In the genomic region with DNA sequence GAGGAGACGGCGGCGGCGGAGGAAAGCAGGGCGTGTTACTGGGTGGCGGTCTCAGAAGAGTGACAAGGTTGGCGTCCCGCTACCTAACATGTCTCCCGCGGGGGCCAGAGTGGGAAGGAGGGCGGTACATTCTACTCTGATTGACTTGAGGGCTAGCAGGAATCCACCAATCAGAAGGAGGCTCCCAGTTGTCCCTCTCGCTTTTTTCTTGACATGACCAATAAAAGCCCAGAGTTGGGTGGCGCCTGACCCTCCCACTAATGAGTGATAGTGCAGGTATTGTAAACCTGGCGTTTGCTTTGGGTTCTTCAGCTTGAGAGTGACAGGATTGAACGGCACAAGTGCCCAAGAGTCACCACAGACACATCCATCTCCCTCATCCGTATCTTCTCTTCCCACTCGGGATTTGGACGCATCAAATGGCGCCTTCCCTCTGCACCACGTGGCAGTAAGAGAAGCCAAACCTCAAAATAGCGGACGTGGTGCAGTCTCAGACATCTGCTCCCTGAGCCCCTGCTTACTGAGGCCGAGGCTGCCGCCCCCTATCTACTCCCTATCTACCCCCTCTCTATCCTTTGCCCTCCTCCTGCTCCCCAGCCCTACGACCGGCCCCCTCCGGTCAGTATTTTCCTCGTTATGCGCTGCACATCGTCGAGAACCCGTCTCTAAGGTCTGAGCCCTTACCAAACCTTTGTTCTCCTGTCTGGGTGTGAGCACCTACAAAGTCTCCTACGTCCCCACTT, we compare ENCODE assay signal across 8 cellular contexts. TPM values are rescaled to one million over a fixed set of nuclear protein-coding genes. Genes with fewer than 3 reads are reported as not detected.
DNase-seq lines count a peak whose midpoint lies in the region; ATAC-seq and TF ChIP-seq lines count a peak whose summit lies in the region.

No MANE protein-coding gene starts in this region.

- peak overlapping the region; percentile 69 for H3K9ac ChIP-seq in DND-41 (ENCODE audit: low read depth, low read length)
- H3K9ac ChIP-seq in KMS-11, result peak overlapping the region; percentile 58; the same call in 1 of the 2 replicates
- peak overlapping the region; percentile 50 for H3K9ac ChIP-seq in fibroblast of lung (ENCODE audit: insufficient read depth, low read length)

- H3K27me3 Mint-ChIP-seq in naive thymus-derived CD4-positive, alpha-beta T cell, result no peaks in the 10 kb centered on the region
- H3K27me3 Mint-ChIP-seq in stimulated activated memory B cell treated with anti-CD40 and anti-IgM and Interleukin-4, amounts not matched to agents 10 μg/mL and 1 μg/mL and 100 μg/mL, for 72 hours, result no peaks in the 10 kb centered on the region

- peak overlapping the region; percentile 92 to 99 (median 96) for H3K4me3 Mint-ChIP-seq in naive thymus-derived CD4-positive, alpha-beta T cell
- H3K4me3 Mint-ChIP-seq in stimulated activated memory B cell treated with anti-CD40 and anti-IgM and Interleukin-4, amounts not matched to agents 10 μg/mL and 1 μg/mL and 100 μg/mL, for 72 hours, result peak overlapping the region; percentile 96

- H3K79me2 ChIP-seq in DND-41 (ENCODE audit: insufficient read depth, low read length) (no peaks in the 10 kb centered on the region), KMS-11 (ENCODE audit: insufficient read depth, low read depth) (no peaks in the 10 kb centered on the region), fibroblast of lung (ENCODE audit: control insufficient read depth, insufficient read depth, low read length) (no peaks in the 10 kb centered on the region)

- H3K36me3 ChIP-seq in DND-41 (ENCODE audit: insufficient read depth, low read length), result no peaks in the 10 kb centered on the region; the same call in 1 of the 2 replicates
- H3K36me3 ChIP-seq in KMS-11 (ENCODE audit: insufficient read depth), result no peaks in the 10 kb centered on the region
- no peaks in the 10 kb centered on the region for H3K36me3 ChIP-seq in Peyer's patch
- H3K36me3 ChIP-seq in fibroblast of lung (ENCODE audit: control insufficient read depth, insufficient read depth, low read length), result no peaks in the 10 kb centered on the region
- H3K36me3 ChIP-seq in naive thymus-derived CD4-positive, alpha-beta T cell (ENCODE audit: control insufficient read depth in 2 of 3, insufficient read depth in 3 of 3, low read length in 3 of 3), result peaks cover 0 to 6% (median 0%) of the 10 kb centered on the region in 3 experiments

- peak; percentile 93 for DNase-seq in DND-41
- DNase-seq in Peyer's patch, result peak; percentile 80 to 96 (median 94)
- peak; percentile 76 for DNase-seq in activated T-helper 1 cell treated with Interleukin-2 at 50 U/mL for 16 hours (ENCODE audit: low read depth)
- DNase-seq in fibroblast of lung (ENCODE audit: low read depth in 2 of 2), result peak; percentile 95 to 98
- DNase-seq in naive thymus-derived CD4-positive, alpha-beta T cell, result peak; percentile 61 to 96 (median 94)

- H2AFZ ChIP-seq in DND-41 (ENCODE audit: low read depth, low read length), result peak overlapping the region; percentile 98
- H2AFZ ChIP-seq in KMS-11 (ENCODE audit: low read depth), result peak overlapping the region; percentile 96
- H2AFZ ChIP-seq in fibroblast of lung (ENCODE audit: low read length), result peak overlapping the region; percentile 100

- ATAC-seq in DND-41 (ENCODE audit: insufficient read depth, low read depth), result peak; percentile 93
- peak; percentile 84 for ATAC-seq in GM21786 (IDR thresholded peaks at IDR 0.05; ENCODE audit: unreplicated experiment)
- peak; percentile 95 for ATAC-seq in naive thymus-derived CD4-positive, alpha-beta T cell
- ATAC-seq in stimulated activated memory B cell treated with anti-CD40 and anti-IgM and Interleukin-4, amounts not matched to agents 10 μg/mL and 1 μg/mL and 100 μg/mL, for 72 hours, result peak; percentile 96

- H3K9me3 Mint-ChIP-seq in naive thymus-derived CD4-positive, alpha-beta T cell, result peaks cover 0 to 2% (median 0%) of the 10 kb centered on the region in 11 donors
- H3K9me3 Mint-ChIP-seq in stimulated activated memory B cell treated with anti-CD40 and anti-IgM and Interleukin-4, amounts not matched to agents 10 μg/mL and 1 μg/mL and 100 μg/mL, for 72 hours, result no peaks in the 10 kb centered on the region

- H3K4me2 ChIP-seq in DND-41 (ENCODE audit: insufficient read depth, low read length), result peak overlapping the region; percentile 96
- peak overlapping the region; percentile 83 for H3K4me2 ChIP-seq in KMS-11
- H3K4me2 ChIP-seq in fibroblast of lung (ENCODE audit: extremely low read depth, insufficient read depth, low read length), result peak overlapping the region; percentile 95

- peaks cover 0 to 3% (median 0%) of the 10 kb centered on the region in 5 donors for H3K36me3 Mint-ChIP-seq in naive thymus-derived CD4-positive, alpha-beta T cell
- H3K36me3 Mint-ChIP-seq in stimulated activated memory B cell treated with anti-CD40 and anti-IgM and Interleukin-4, amounts not matched to agents 10 μg/mL and 1 μg/mL and 100 μg/mL, for 72 hours, result peaks cover 4% of the 10 kb centered on the region

- H3K27ac Mint-ChIP-seq in naive thymus-derived CD4-positive, alpha-beta T cell, result peak overlapping the region; percentile 90 to 98 (median 95)
- H3K27ac Mint-ChIP-seq in stimulated activated memory B cell treated with anti-CD40 and anti-IgM and Interleukin-4, amounts not matched to agents 10 μg/mL and 1 μg/mL and 100 μg/mL, for 72 hours, result peak overlapping the region; percentile 91

- H3K27ac ChIP-seq in DND-41 (ENCODE audit: low read length) (peak overlapping the region; percentile 88), KMS-11 (peak overlapping the region; percentile 57), Peyer's patch (peak overlapping the region; percentile 82 to 92 (median 87)), fibroblast of lung (ENCODE audit: insufficient read depth, low read length) (peak overlapping the region; percentile 72)
- peak overlapping the region; percentile 77 for H3K27ac ChIP-seq in naive thymus-derived CD4-positive, alpha-beta T cell (ENCODE audit: low read depth, low read length)

- peaks cover 20% of the 10 kb centered on the region for H3K4me1 ChIP-seq in DND-41 (ENCODE audit: insufficient read depth, low read length)
- peaks cover 5% of the 10 kb centered on the region for H3K4me1 ChIP-seq in KMS-11 (ENCODE audit: low read depth, poor library complexity, severe bottlenecking)
- peaks cover 0 to 9% (median 2%) of the 10 kb centered on the region in 4 donors for H3K4me1 ChIP-seq in Peyer's patch
- H3K4me1 ChIP-seq in fibroblast of lung (ENCODE audit: control insufficient read depth, extremely low read depth, insufficient read depth, low read length), result peaks cover 7% of the 10 kb centered on the region
- H3K4me1 ChIP-seq in naive thymus-derived CD4-positive, alpha-beta T cell (ENCODE audit: control insufficient read depth in 2 of 2, insufficient read depth in 2 of 2, low read length in 2 of 2), result peaks cover 4 to 6% of the 10 kb centered on the region in 2 donors

- peaks cover 10 to 27% (median 17%) of the 10 kb centered on the region in 7 donors for H3K4me1 Mint-ChIP-seq in naive thymus-derived CD4-positive, alpha-beta T cell
- peaks cover 9% of the 10 kb centered on the region for H3K4me1 Mint-ChIP-seq in stimulated activated memory B cell treated with anti-CD40 and anti-IgM and Interleukin-4, amounts not matched to agents 10 μg/mL and 1 μg/mL and 100 μg/mL, for 72 hours

- no peak for TF ChIP-seq POLR2A in Peyer's patch (IDR thresholded peaks at IDR 0.05)

- no peaks in the 10 kb centered on the region for H3K9me3 ChIP-seq in DND-41 (ENCODE audit: insufficient read depth, low read length, severe bottlenecking)
- no peaks in the 10 kb centered on the region for H3K9me3 ChIP-seq in Peyer's patch
- no peaks in the 10 kb centered on the region for H3K9me3 ChIP-seq in fibroblast of lung (ENCODE audit: control insufficient read depth, insufficient read depth, low read depth, low read length)
- no peaks in the 10 kb centered on the region for H3K9me3 ChIP-seq in naive thymus-derived CD4-positive, alpha-beta T cell (ENCODE audit: control insufficient read depth in 2 of 3, low read length in 3 of 3)

- H3K27me3 ChIP-seq in DND-41 (ENCODE audit: insufficient read depth, low read length, poor library complexity) (no peaks in the 10 kb centered on the region), KMS-11 (ENCODE audit: insufficient read depth, low read depth) (no peaks in the 10 kb centered on the region), Peyer's patch (no peaks in the 10 kb centered on the region), fibroblast of lung (ENCODE audit: control insufficient read depth, insufficient read depth, low read length) (no peaks in the 10 kb centered on the region)
- H3K27me3 ChIP-seq in naive thymus-derived CD4-positive, alpha-beta T cell (ENCODE audit: control insufficient read depth in 2 of 2, insufficient read depth in 2 of 2, low read length in 2 of 2), result no peaks in the 10 kb centered on the region

- no peaks in the 10 kb centered on the region for H4K20me1 ChIP-seq in DND-41 (ENCODE audit: insufficient read depth, low read length)
- H4K20me1 ChIP-seq in KMS-11 (ENCODE audit: insufficient read depth), result no peaks in the 10 kb centered on the region
- H4K20me1 ChIP-seq in fibroblast of lung (ENCODE audit: control insufficient read depth, extremely low read depth, insufficient read depth, low read length), result no peaks in the 10 kb centered on the region

- TF ChIP-seq CTCF in DND-41 (IDR thresholded peaks at IDR 0.05; ENCODE audit: borderline replicate concordance, extremely low read depth, low read length, poor library complexity, severe bottlenecking) (no peak), KMS-11 (conservative IDR thresholded peaks at IDR 0.05; ENCODE audit: low read depth, low read length) (no peak), Peyer's patch (IDR thresholded peaks at IDR 0.05) (peak in 2 of 6 experiments; percentile 24 to 27), fibroblast of lung (conservative IDR thresholded peaks at IDR 0.05 in 1 of 2, IDR thresholded peaks at IDR 0.05 in 1 of 2; ENCODE audit: low read depth in 1 of 2, low read length in 2 of 2) (no peak)

- intact Hi-C loops in naive thymus-derived CD4-positive, alpha-beta T cell (cut with micrococcal nuclease), result loop anchor here (1.0 to 10.0 kb wide), 15 partner anchors 34 to 1734 kb away; a partner anchor contains a TSS

- CTCF ChIA-PET in naive thymus-derived CD4-positive, alpha-beta T cell (lab: Charles Lee), result interaction anchor here (1.1 kb wide), 1 partner anchor 189 kb away, joined by 6 read pairs; no protein-coding TSS in a partner anchor

- H3K4me3 ChIP-seq in DND-41 (ENCODE audit: low read depth in 1 of 2, low read length in 2 of 2) (peak overlapping the region; percentile 74 to 95), KMS-11 (IDR thresholded peaks at IDR 0.05; ENCODE audit: insufficient read depth, low read depth, low read length) (peak overlapping the region; percentile 81), Peyer's patch (peak overlapping the region; percentile 82 to 85 (median 84)), fibroblast of lung (replicated peaks in 1 of 4; ENCODE audit: control extremely low read depth in 1 of 4, insufficient read depth in 1 of 4, low read depth in 3 of 4, low read length in 4 of 4) (peak overlapping the region; percentile 40 to 89 (median 66))
- peak overlapping the region; percentile 100 for H3K4me3 ChIP-seq in naive thymus-derived CD4-positive, alpha-beta T cell (ENCODE audit: low read length)

- POLR2A ChIA-PET in naive thymus-derived CD4-positive, alpha-beta T cell (lab: Charles Lee), result interaction anchor here (0.6 to 2.3 kb wide), 8 partner anchors 10 to 316 kb away, joined by 3 to 11 read pairs (median 4); a partner anchor contains a TSS

RNA-seq across cellular contexts. Expression of a gene that starts 0.7 kb away (rescaled TPM):
- total RNA-seq in Peyer's patch, result 1 to 10 TPM in 3 of 4 donors, under 1 TPM in 1; 0.57 to 7.4 (median 1.3) TPM
- total RNA-seq in fibroblast of lung, result 2.6 and 3.1 TPM in 2 replicates
- polyA plus RNA-seq in fibroblast of lung, result 0.84 and 1.1 TPM in 2 replicates
- polyA plus RNA-seq in fibroblast of lung (2012), result 1.2 and 1.4 TPM in 2 replicates
- not detected in 2 replicates for polyA minus RNA-seq in fibroblast of lung (ENCODE audit: low replicate concordance)
- 1 to 10 TPM; 2.0 to 4.7 (median 4.0) TPM for total RNA-seq in naive thymus-derived CD4-positive, alpha-beta T cell
- polyA plus RNA-seq in naive thymus-derived CD4-positive, alpha-beta T cell, result 1 to 10 TPM; 1.9 to 2.1 TPM

RNA-seq across cellular contexts. Expression of a gene that starts 33.9 kb away (rescaled TPM):
- 10 to 100 TPM; 31.5 to 61.9 (median 44.3) TPM for total RNA-seq in Peyer's patch
- 168 and 187 TPM in 2 replicates for total RNA-seq in fibroblast of lung
- 136 and 160 TPM in 2 replicates for polyA plus RNA-seq in fibroblast of lung
- 116 and 157 TPM in 2 replicates for polyA plus RNA-seq in fibroblast of lung (2012)
- polyA minus RNA-seq in fibroblast of lung (ENCODE audit: low replicate concordance), result 45.9 and 46.9 TPM in 2 replicates
- total RNA-seq in naive thymus-derived CD4-positive, alpha-beta T cell, result 100 to 1,000 TPM in 2 of 5 experiments, 10 to 100 TPM in 3; 84.2 to 177 (median 90.3) TPM
- 100 to 1,000 TPM; 153 to 154 TPM for polyA plus RNA-seq in naive thymus-derived CD4-positive, alpha-beta T cell

RNA-seq across cellular contexts. Expression of a gene that starts 50.9 kb away (rescaled TPM):
- total RNA-seq in Peyer's patch (10 to 100 TPM; 32.9 to 52.8 (median 35.2) TPM), fibroblast of lung (36.0 and 38.6 TPM in 2 replicates)
- 49.3 and 52.7 TPM in 2 replicates for polyA plus RNA-seq in fibroblast of lung
- 58.8 and 74.9 TPM in 2 replicates for polyA plus RNA-seq in fibroblast of lung (2012)
- polyA minus RNA-seq in fibroblast of lung (ENCODE audit: low replicate concordance), result 15.0 and 20.8 TPM in 2 replicates
- total RNA-seq in naive thymus-derived CD4-positive, alpha-beta T cell, result 10 to 100 TPM; 15.6 to 28.3 (median 20.8) TPM
- polyA plus RNA-seq in naive thymus-derived CD4-positive, alpha-beta T cell, result 10 to 100 TPM; 56.0 to 65.3 TPM

Comparison
In these comparisons a context has a peak if more than half of its experiments do, and no peak if none do; other contexts are left out.
1. Peak in every context shown above with its lines: DNase-seq, ATAC-seq, H3K4me3 ChIP-seq and H3K27ac ChIP-seq.